ENCODE assay signal across 10 cellular contexts in the genomic region with DNA sequence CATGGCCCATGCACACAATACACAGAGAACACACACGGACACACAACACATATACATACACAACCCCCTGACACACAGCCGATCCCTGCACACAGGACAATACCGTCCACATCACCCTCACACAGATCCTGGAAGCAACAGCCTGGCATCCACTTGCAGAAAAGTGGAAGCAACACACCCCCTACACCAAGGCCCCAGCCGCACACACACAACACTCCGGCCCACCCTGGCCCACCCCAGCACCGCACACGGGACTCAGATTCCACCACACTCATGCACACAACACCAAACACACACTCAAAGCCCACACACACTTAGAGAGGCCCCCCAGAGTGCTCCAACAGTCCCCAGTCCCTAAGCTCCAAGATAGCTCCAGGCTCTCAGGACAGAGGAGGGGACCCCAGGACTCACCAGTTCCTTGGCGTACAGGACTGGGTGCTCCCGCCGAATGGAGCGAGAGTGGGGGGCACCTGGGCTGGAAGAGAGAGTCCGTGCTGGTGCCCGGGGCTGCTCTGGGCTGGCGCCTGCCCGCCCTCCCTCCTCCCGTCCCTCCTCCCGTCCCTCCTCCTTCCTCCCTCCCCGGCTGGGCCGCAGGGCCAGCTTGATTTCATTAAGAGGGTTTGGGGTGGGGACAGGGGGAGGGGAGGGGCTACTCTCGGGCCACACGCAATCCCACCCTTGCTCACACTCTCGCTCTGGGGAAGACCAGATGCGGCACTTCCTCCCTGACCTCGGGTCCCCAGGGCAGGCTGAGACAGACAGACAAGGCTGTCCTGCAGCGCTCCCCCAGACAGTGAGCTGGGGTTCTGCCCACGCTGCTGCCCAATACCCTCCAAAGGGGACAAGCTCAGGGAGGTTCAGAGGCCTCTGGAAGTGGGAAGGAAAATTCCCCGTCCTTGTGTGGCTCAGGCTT. TPM values are rescaled to one million over a fixed set of nuclear protein-coding genes. Genes with fewer than 3 reads are reported as not detected.
A peak's percentile ranks its signal among the peaks of the same experiment; 100 is the strongest.
DNase-seq lines count a peak whose midpoint lies in the region; TF ChIP-seq lines count a peak whose summit lies in the region.
"Had no signal": no experiment of that assay in that cellular context is flagged by ENCODE, and none has a peak within 500 bp of the region (broad histone marks: within the 10 kb centered on the region; RNA-seq: fewer than 3 reads in every experiment).

A gene with protein sequence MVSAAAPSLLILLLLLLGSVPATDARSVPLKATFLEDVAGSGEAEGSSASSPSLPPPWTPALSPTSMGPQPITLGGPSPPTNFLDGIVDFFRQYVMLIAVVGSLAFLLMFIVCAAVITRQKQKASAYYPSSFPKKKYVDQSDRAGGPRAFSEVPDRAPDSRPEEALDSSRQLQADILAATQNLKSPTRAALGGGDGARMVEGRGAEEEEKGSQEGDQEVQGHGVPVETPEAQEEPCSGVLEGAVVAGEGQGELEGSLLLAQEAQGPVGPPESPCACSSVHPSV (minus strand): TSS at position 526 of the 913 bp plus-strand sequence. CDS start 5,701 bp downstream, outside the sequence.

- H3K9ac ChIP-seq in OCI-LY3 (ENCODE audit: low read length): no peak within 1 kb of the TSS
- H3K9ac ChIP-seq in duodenal mucosa (ENCODE audit: low read depth in 1 of 2, low read length in 2 of 2): peak within 1 kb of the TSS; percentile 10 to 25
- H3K9ac ChIP-seq in mesendoderm (ENCODE audit: low read length): no peak within 1 kb of the TSS

- TF ChIP-seq POLR2A in transverse colon (IDR thresholded peaks at IDR 0.05): no peak

- H3K27ac Mint-ChIP-seq in activated T-helper 1 cell treated with anti-CD3 and anti-CD28 coated beads, Interleukin-12 subunit alpha, Interleukin-12 subunit beta, Interleukin-2, Interleukin-4 antibody, amounts not matched to agents 30 ng/mL and 10 ng/mL and 1 ng/mL, durations not matched to agents 14 hours and 24 hours and 36 hours: no peak within 1 kb of the TSS

- H3K4me1 Mint-ChIP-seq in activated T-helper 1 cell treated with anti-CD3 and anti-CD28 coated beads, Interleukin-12 subunit alpha, Interleukin-12 subunit beta, Interleukin-2, Interleukin-4 antibody, amounts not matched to agents 30 ng/mL and 10 ng/mL and 1 ng/mL, durations not matched to agents 14 hours and 24 hours and 36 hours (ENCODE audit: low read depth): no peaks in the 10 kb centered on the region

- no peak within 1 kb of the TSS for H4K5ac ChIP-seq in mesendoderm (ENCODE audit: low read length)

- no peak within 1 kb of the TSS for H3K27ac ChIP-seq in OCI-LY3 (ENCODE audit: low read length)
- peak within 1 kb of the TSS; percentile 22 for H3K27ac ChIP-seq in duodenal mucosa (ENCODE audit: low read depth, low read length)
- H3K27ac ChIP-seq in mesendoderm (ENCODE audit: low read depth, low read length): no peak within 1 kb of the TSS
- peak within 1 kb of the TSS; percentile 31 to 55 (median 42) for H3K27ac ChIP-seq in transverse colon

- TF ChIP-seq CTCF in OCI-LY3 (IDR thresholded peaks at IDR 0.05; ENCODE audit: low read depth, low read length) (no peak), transverse colon (IDR thresholded peaks at IDR 0.05) (no peak)

- H3K27me3 Mint-ChIP-seq in activated T-helper 1 cell treated with anti-CD3 and anti-CD28 coated beads, Interleukin-12 subunit alpha, Interleukin-12 subunit beta, Interleukin-2, Interleukin-4 antibody, amounts not matched to agents 30 ng/mL and 10 ng/mL and 1 ng/mL, durations not matched to agents 14 hours and 24 hours and 36 hours (ENCODE audit: insufficient read depth): peaks cover 4% of the 10 kb centered on the region

- H4K8ac ChIP-seq in mesendoderm (ENCODE audit: low read depth, low read length): no peak within 1 kb of the TSS

- H3K4me2 ChIP-seq in OCI-LY3 (ENCODE audit: low read length) (peak within 1 kb of the TSS; percentile 49), mesendoderm (ENCODE audit: low read length) (no peak within 1 kb of the TSS)

- no peak for TF ChIP-seq EP300 in transverse colon (IDR thresholded peaks at IDR 0.05; ENCODE audit: low read depth)

- no peaks in the 10 kb centered on the region for H3K79me2 ChIP-seq in OCI-LY3 (ENCODE audit: low read length)
- H3K79me2 ChIP-seq in mesendoderm (ENCODE audit: control insufficient read depth, insufficient read depth, low read length): no peaks in the 10 kb centered on the region

- no peak within 1 kb of the TSS for H2BK5ac ChIP-seq in mesendoderm (ENCODE audit: low read length)

- no peak within 1 kb of the TSS for H3K4me3 Mint-ChIP-seq in activated T-helper 1 cell treated with anti-CD3 and anti-CD28 coated beads, Interleukin-12 subunit alpha, Interleukin-12 subunit beta, Interleukin-2, Interleukin-4 antibody, amounts not matched to agents 30 ng/mL and 10 ng/mL and 1 ng/mL, durations not matched to agents 14 hours and 24 hours and 36 hours

- peaks cover 12% of the 10 kb centered on the region for H3K4me1 ChIP-seq in OCI-LY3 (ENCODE audit: low read length)
- no peaks in the 10 kb centered on the region for H3K4me1 ChIP-seq in duodenal mucosa (ENCODE audit: control insufficient read depth in 1 of 2, insufficient read depth in 2 of 2, low read length in 2 of 2)
- no peaks in the 10 kb centered on the region for H3K4me1 ChIP-seq in mesendoderm (ENCODE audit: control insufficient read depth, low read depth, low read length)
- H3K4me1 ChIP-seq in transverse colon: no peaks in the 10 kb centered on the region

- no peak within 1 kb of the TSS for H3K18ac ChIP-seq in mesendoderm (ENCODE audit: low read length)

- peak within 1 kb of the TSS; percentile 56 for H3K56ac ChIP-seq in mesendoderm (ENCODE audit: low read length)

- intact Hi-C loops in transverse colon (cut with DNase I; ENCODE audit: low total_unique reads): no loop called here
- intact Hi-C loops in activated T-helper 1 cell treated with anti-CD3 and anti-CD28 coated beads, Interleukin-12 subunit alpha, Interleukin-12 subunit beta, Interleukin-2, Interleukin-4 antibody, amounts not matched to agents 30 ng/mL and 10 ng/mL and 1 ng/mL, durations not matched to agents 14 hours and 24 hours and 36 hours (cut with micrococcal nuclease): no loop called here

- H2BK120ac ChIP-seq in mesendoderm (ENCODE audit: low read depth, low read length): no peak within 1 kb of the TSS

- in situ Hi-C loops in transverse colon (cut with MboI; ENCODE audit: low pct_ligation_motif_present in 1 of 4, low pct_unique_long_range_greater_than_20kb in 1 of 4, low sequenced_read_pairs in 3 of 4): no loop called here

- DNase-seq in mesendoderm (no peak), transverse colon (no peak), activated T-cell treated with anti-CD3 and anti-CD28 coated beads for 4 hours (no peak), superior temporal gyrus (ENCODE audit: extremely low spot score) (no peak), DMS153 treated with DMSO at 0.1 percent for 48 hours (lab: John Stamatoyannopoulos, UW; ENCODE audit: unreplicated experiment) (no peak)
- no peak for DNase-seq in activated T-helper 1 cell treated with anti-CD3 and anti-CD28 coated beads, Interleukin-12 subunit alpha, Interleukin-12 subunit beta, Interleukin-2, Interleukin-4 antibody, amounts not matched to agents 30 ng/mL and 10 ng/mL and 1 ng/mL, durations not matched to agents 14 hours and 24 hours and 36 hours (ENCODE audit: low spot score)
- DNase-seq: NCI-H1048; stimulated activated CD4-positive, alpha-beta T cell treated with anti-CD3 and anti-CD28 coated beads, Interleukin-2, amount 100 ng/mL, for 24 hours had no signal

- no peak within 1 kb of the TSS for H2BK15ac ChIP-seq in mesendoderm (replicated peaks; ENCODE audit: low read depth)

- H3K23ac ChIP-seq in mesendoderm (ENCODE audit: low read length): no peak within 1 kb of the TSS

- no peak within 1 kb of the TSS for H2AFZ ChIP-seq in OCI-LY3 (ENCODE audit: low read depth, low read length)

- H3K4me3 ChIP-seq in OCI-LY3 (ENCODE audit: low read length) (peak within 1 kb of the TSS; percentile 27; the same call in 1 of the 2 replicates), duodenal mucosa (ENCODE audit: low read depth in 1 of 2, low read length in 2 of 2) (peak within 1 kb of the TSS; percentile 46 to 65), mesendoderm (ENCODE audit: low read length) (no peak within 1 kb of the TSS), transverse colon (peak within 1 kb of the TSS in 3 of 4 donors; percentile 9 to 37 (median 13))

- peaks cover 3% of the 10 kb centered on the region; the same call in 1 of the 2 replicates for H3K27me3 ChIP-seq in OCI-LY3 (ENCODE audit: low read depth, low read length)
- H3K27me3 ChIP-seq in duodenal mucosa (ENCODE audit: control insufficient read depth in 1 of 2, insufficient read depth in 2 of 2, low read length in 2 of 2): no peaks in the 10 kb centered on the region
- no peaks in the 10 kb centered on the region for H3K27me3 ChIP-seq in mesendoderm (ENCODE audit: insufficient read depth, low read length, poor library complexity)
- no peaks in the 10 kb centered on the region for H3K27me3 ChIP-seq in transverse colon

- H4K20me1 ChIP-seq in OCI-LY3 (ENCODE audit: insufficient read depth, low read length): no peaks in the 10 kb centered on the region

- no CpG with 5 or more reads among the region's 27 CpGs for WGBS in mesendoderm (ENCODE audit: extremely low coverage, insufficient coverage, low lambda C conversion rate)
- WGBS in transverse colon (ENCODE audit: low coverage in 1 of 2), 2 donors: 42% methylated on average over 26 of the region's 27 CpGs; no CpG with 5 or more reads in 1 of the 2 donors

- H3K36me3 ChIP-seq in OCI-LY3 (replicated peaks; ENCODE audit: low read depth, low read length) (no peaks in the 10 kb centered on the region), duodenal mucosa (ENCODE audit: control insufficient read depth in 1 of 2, insufficient read depth in 2 of 2, low read length in 2 of 2) (no peaks in the 10 kb centered on the region), mesendoderm (ENCODE audit: control insufficient read depth, insufficient read depth, low read length) (no peaks in the 10 kb centered on the region), transverse colon (no peaks in the 10 kb centered on the region)

- H3K9me3 ChIP-seq in OCI-LY3 (ENCODE audit: insufficient read depth, low read length): no peaks in the 10 kb centered on the region
- no peaks in the 10 kb centered on the region for H3K9me3 ChIP-seq in duodenal mucosa (ENCODE audit: control insufficient read depth in 1 of 2, low read length in 2 of 2)
- H3K9me3 ChIP-seq in transverse colon: no peaks in the 10 kb centered on the region

- no peaks in the 10 kb centered on the region for H3K36me3 Mint-ChIP-seq in activated T-helper 1 cell treated with anti-CD3 and anti-CD28 coated beads, Interleukin-12 subunit alpha, Interleukin-12 subunit beta, Interleukin-2, Interleukin-4 antibody, amounts not matched to agents 30 ng/mL and 10 ng/mL and 1 ng/mL, durations not matched to agents 14 hours and 24 hours and 36 hours (ENCODE audit: low read depth)

- H2AK5ac ChIP-seq in mesendoderm (ENCODE audit: low read length): no peak within 1 kb of the TSS

- no peak within 1 kb of the TSS for H3K4ac ChIP-seq in mesendoderm (ENCODE audit: low read depth, low read length)

- H3K9me3 Mint-ChIP-seq in activated T-helper 1 cell treated with anti-CD3 and anti-CD28 coated beads, Interleukin-12 subunit alpha, Interleukin-12 subunit beta, Interleukin-2, Interleukin-4 antibody, amounts not matched to agents 30 ng/mL and 10 ng/mL and 1 ng/mL, durations not matched to agents 14 hours and 24 hours and 36 hours: no peaks in the 10 kb centered on the region

- no peaks in the 10 kb centered on the region for H3K79me1 ChIP-seq in mesendoderm (ENCODE audit: low read length)

RNA-seq across cellular contexts. Expression of the gene that starts here (rescaled TPM):
- polyA plus RNA-seq in mesendoderm (2013, experiment 1 of 2): 0.14 TPM
- 0.13 TPM for polyA plus RNA-seq in mesendoderm (2013, experiment 2 of 2)
- 10 to 100 TPM in 2 of 4 donors, 1 to 10 TPM in 2; 3.3 to 18.3 (median 9.7) TPM for total RNA-seq in transverse colon
- 0.12 TPM in 1 of 2 replicates, not detected in the other for total RNA-seq in activated T-helper 1 cell treated with anti-CD3 and anti-CD28 coated beads, Interleukin-12 subunit alpha, Interleukin-12 subunit beta, Interleukin-2, Interleukin-4 antibody, amounts not matched to agents 30 ng/mL and 10 ng/mL and 1 ng/mL, durations not matched to agents 14 hours and 24 hours and 36 hours

Comparison
In these comparisons a context has a peak if more than half of its experiments do, and no peak if none do; other contexts are left out.
1. H3K27ac ChIP-seq: peak in duodenal mucosa (single experiment) and transverse colon (4 of 4); none in OCI-LY3 (single experiment) and mesendoderm (single experiment).
2. H3K9ac ChIP-seq: peak in duodenal mucosa (2 of 2); none in OCI-LY3 (single experiment) and mesendoderm (single experiment).